In the genomic region with DNA sequence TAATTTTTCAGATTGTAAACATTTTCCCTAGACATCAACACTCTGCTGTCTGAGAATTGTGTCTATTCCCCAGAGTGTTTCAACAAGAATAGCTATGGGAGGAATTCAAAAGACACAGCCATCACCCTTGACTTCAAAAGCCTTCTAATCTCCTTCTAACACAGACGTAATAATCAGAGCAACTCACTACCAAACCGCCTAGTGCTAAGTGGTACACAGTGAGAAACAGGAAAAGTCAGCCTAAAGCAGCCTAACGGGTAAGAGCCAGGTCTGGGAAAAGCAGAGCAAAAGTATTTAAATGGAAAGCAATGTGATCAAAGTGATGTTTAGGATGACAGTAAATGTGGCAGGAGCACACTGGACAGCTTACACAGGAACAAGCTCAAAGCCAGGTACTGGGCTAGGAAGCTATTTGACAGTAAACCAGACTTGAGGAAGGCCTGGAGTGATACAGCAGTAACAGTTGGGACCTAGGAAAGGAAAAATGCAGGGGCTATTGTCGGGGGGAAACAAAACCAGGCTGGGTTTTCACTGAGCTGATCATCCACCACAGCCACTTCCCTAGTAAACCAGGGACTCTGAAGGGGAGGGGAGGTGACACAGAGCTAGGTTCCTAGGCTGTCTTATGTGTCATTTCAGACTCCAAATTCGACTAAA, we compare ENCODE assay signal across 9 cellular contexts. TPM values are rescaled to one million over a fixed set of nuclear protein-coding genes. Genes with fewer than 3 reads are reported as not detected.
A peak's percentile ranks its signal among the peaks of the same experiment; 100 is the strongest.
DNase-seq lines count a peak whose midpoint lies in the region; ATAC-seq and TF ChIP-seq lines count a peak whose summit lies in the region.
"Had no signal": no experiment of that assay in that cellular context is flagged by ENCODE, and none has a peak within 500 bp of the region (broad histone marks: within the 10 kb centered on the region; RNA-seq: fewer than 3 reads in every experiment).

No MANE protein-coding gene starts in this region.

- H3K4me3 ChIP-seq in astrocyte of the spinal cord (ENCODE audit: low read depth, low read length) (no peak overlapping the region), left lung (no peak overlapping the region), suprapubic skin (no peak overlapping the region)

- WGBS in suprapubic skin = 38% methylated on average over 5 of the region's 5 CpGs

- H3K9me3 ChIP-seq in left lung (no peaks in the 10 kb centered on the region), suprapubic skin (no peaks in the 10 kb centered on the region)

- no peak for TF ChIP-seq CTCF in astrocyte of the spinal cord (IDR thresholded peaks at IDR 0.05; ENCODE audit: low read depth, low read length)
- no peak for TF ChIP-seq CTCF in left lung (IDR thresholded peaks at IDR 0.05)
- TF ChIP-seq CTCF in suprapubic skin (IDR thresholded peaks at IDR 0.05) = no peak

- DNase-seq in NCI-H1417 (lab: John Stamatoyannopoulos, UW) (peak in 2 of 3 experiments; percentile 24 to 39), NCI-H1417 treated with DMSO at 0.1 percent for 48 hours (lab: John Stamatoyannopoulos, UW) (no peak), astrocyte of the spinal cord (ENCODE audit: low read depth, low spot score) (peak; percentile 52), left lung (no peak), suprapubic skin (ENCODE audit: low spot score in 2 of 2) (no peak), NCI-H2081 treated with DMSO at 0.1 percent for 48 hours (lab: John Stamatoyannopoulos, UW) (no peak), NCI-H2081 (lab: John Stamatoyannopoulos, UW) (no peak)
- DNase-seq in NK-92 treated with Interleukin-12 subunit alpha and Interleukin-12 subunit beta, amount 100 ng/mL, for 24 hours (lab: John Stamatoyannopoulos, UW) = no peak
- DNase-seq: 8988T had no signal

- intact Hi-C loops in left lung (cut with DNase I) = no loop called here

- TF ChIP-seq EP300 in suprapubic skin (IDR thresholded peaks at IDR 0.05) = no peak

- in situ Hi-C loops in astrocyte of the spinal cord (cut with HindIII; ENCODE audit: low sequenced_read_pairs) = no loop called here

- peaks cover 17 to 70% of the 10 kb centered on the region in 2 donors for H3K4me1 ChIP-seq in left lung
- peaks cover 40% of the 10 kb centered on the region for H3K4me1 ChIP-seq in suprapubic skin

- H3K27ac ChIP-seq in left lung (peak overlapping the region; percentile 5 to 74), suprapubic skin (peak overlapping the region; percentile 53)

- peak; percentile 71 for ATAC-seq in left lung

- H3K27me3 ChIP-seq in left lung (no peaks in the 10 kb centered on the region), suprapubic skin (no peaks in the 10 kb centered on the region)

- H3K36me3 ChIP-seq in left lung (peaks cover 0 to 56% of the 10 kb centered on the region in 2 donors), suprapubic skin (peaks cover 13% of the 10 kb centered on the region)

- TF ChIP-seq POLR2A in suprapubic skin (IDR thresholded peaks at IDR 0.05) = no peak

RNA-seq across cellular contexts. Expression of gene CORO1C, which starts 29.4 kb away (rescaled TPM):
- 100 to 1,000 TPM; 224 to 282 TPM for total RNA-seq in left lung
- 100 to 1,000 TPM; 117 to 175 (median 142) TPM for total RNA-seq in suprapubic skin

Comparison
In these comparisons a context has a peak if more than half of its experiments do, and no peak if none do; other contexts are left out.
1. DNase-seq: peak in NCI-H1417 (2 of 3) and astrocyte of the spinal cord (single experiment); none in NCI-H1417 treated with DMSO at 0.1 percent for 48 hours (single experiment), left lung (0 of 2), suprapubic skin (0 of 2), NCI-H2081 treated with DMSO at 0.1 percent for 48 hours (single experiment), NK-92 treated with Interleukin-12 subunit alpha and Interleukin-12 subunit beta, amount 100 ng/mL, for 24 hours (single experiment) and NCI-H2081 (0 of 2).